Comparison of ENCODE assay signal across 11 cellular contexts in genomic region chr9:73154760-73155159, GRCh38. TPM values are rescaled to one million over a fixed set of nuclear protein-coding genes. Genes with fewer than 3 reads are reported as not detected.
DNase-seq lines count a peak whose midpoint lies in the region; ATAC-seq and TF ChIP-seq lines count a peak whose summit lies in the region.
"Had no signal": no experiment of that assay in that cellular context is flagged by ENCODE, and none has a peak within 500 bp of the region (broad histone marks: within the 10 kb centered on the region; RNA-seq: fewer than 3 reads in every experiment).

No MANE protein-coding gene starts in this region.

- no peak for ATAC-seq in GM19397 (IDR thresholded peaks at IDR 0.05; ENCODE audit: unreplicated experiment)
- ATAC-seq: stimulated activated memory B cell treated with anti-CD40 and anti-IgM and Interleukin-4, amounts not matched to agents 10 μg/mL and 1 μg/mL and 100 μg/mL, for 72 hours had no signal

- H3K79me2 ChIP-seq in smooth muscle cell (ENCODE audit: low read depth) = peaks cover 73% of the 10 kb centered on the region

- H3K9me3 ChIP-seq in esophagus (ENCODE audit: control insufficient read depth in 2 of 2, insufficient read depth in 1 of 2, low read depth in 1 of 2, low read length in 1 of 2) (no peaks in the 10 kb centered on the region), smooth muscle cell (replicated peaks; ENCODE audit: low read depth) (no peaks in the 10 kb centered on the region)

- peak overlapping the region; percentile 96 for H3K9ac ChIP-seq in smooth muscle cell (ENCODE audit: low read depth)

- H3K4me3 ChIP-seq in esophagus (ENCODE audit: low read depth in 1 of 2, low read length in 2 of 2) (peak overlapping the region; percentile 50 to 95), smooth muscle cell (peak overlapping the region; percentile 69)

- WGBS in esophagus, 2 donors = 69 to 74% methylated on average over 2 of the region's 2 CpGs
- WGBS in smooth muscle cell (ENCODE audit: low lambda C conversion rate) = 92% methylated on average over 2 of the region's 2 CpGs

- peaks cover 13% of the 10 kb centered on the region for H3F3A ChIP-seq in smooth muscle cell (ENCODE audit: low read depth)

- H3K4me1 ChIP-seq in esophagus (ENCODE audit: control insufficient read depth in 2 of 2, insufficient read depth in 2 of 2, low read length in 1 of 2) (peaks cover 0 to 2% of the 10 kb centered on the region in 2 donors), smooth muscle cell (ENCODE audit: low read depth) (peaks cover 24% of the 10 kb centered on the region)

- peak overlapping the region; percentile 8 to 83 for H3K27ac ChIP-seq in esophagus (ENCODE audit: low read depth in 2 of 2, low read length in 1 of 2)
- peak overlapping the region; percentile 97 for H3K27ac ChIP-seq in smooth muscle cell (ENCODE audit: low read depth)
- H3K27ac ChIP-seq: 22Rv1 had no signal

- H3K36me3 ChIP-seq in esophagus (ENCODE audit: control insufficient read depth in 2 of 2, insufficient read depth in 2 of 2, low read length in 1 of 2) (no peaks in the 10 kb centered on the region), smooth muscle cell (ENCODE audit: low read depth) (peaks cover 6% of the 10 kb centered on the region)

- H4K20me1 ChIP-seq in smooth muscle cell (ENCODE audit: low read depth) = peaks cover 70% of the 10 kb centered on the region

- H2AFZ ChIP-seq in smooth muscle cell (ENCODE audit: low read depth) = no peak overlapping the region

- TF ChIP-seq CTCF in smooth muscle cell (IDR thresholded peaks at IDR 0.05; ENCODE audit: borderline replicate concordance, insufficient read depth, poor library complexity, severe bottlenecking) = no peak

- H3K4me2 ChIP-seq in smooth muscle cell = peak overlapping the region; percentile 96

- peak; percentile 27 for DNase-seq in NOMO-1 treated with DMSO at 0.1 percent for 48 hours (lab: John Stamatoyannopoulos, UW; ENCODE audit: unreplicated experiment)
- no peak for DNase-seq in NOMO-1 treated with dmso at 0.1 percent for 144 hours (lab: John Stamatoyannopoulos, UW; ENCODE audit: unreplicated experiment)
- peak; percentile 9 for DNase-seq in SKM-1 (lab: John Stamatoyannopoulos, UW; ENCODE audit: unreplicated experiment)
- no peak for DNase-seq in smooth muscle cell (lab: John Stamatoyannopoulos, UW; ENCODE audit: unreplicated experiment)
- no peak for DNase-seq in activated effector memory CD4-positive, alpha-beta T cell treated with anti-CD3 and anti-CD28 coated beads, Interleukin-2, amount 50 U/mL, for 16 hours
- no peak for DNase-seq in stimulated activated CD4-positive, alpha-beta T cell treated with anti-CD3 and anti-CD28 coated beads, Interleukin-4, amount 100 ng/mL, for 24 hours

- H3K27me3 ChIP-seq in esophagus (ENCODE audit: control insufficient read depth in 1 of 2, insufficient read depth in 2 of 2, low read length in 2 of 2) (no peaks in the 10 kb centered on the region), smooth muscle cell (ENCODE audit: low read depth) (no peaks in the 10 kb centered on the region)

RNA-seq across cellular contexts. Expression of gene ANXA1, which starts 3.1 kb away (rescaled TPM):
- polyA plus RNA-seq in esophagus (over 10,000 TPM in 1 of 2 donors, 1,000 to 10,000 TPM in 1; 8,051 to 11,813 TPM), smooth muscle cell (266 and 573 TPM in 2 replicates)
- total RNA-seq in smooth muscle cell = 897 and 967 TPM in 2 replicates
- total RNA-seq: OCI-LY7 had no signal

Comparison
In these comparisons a context has a peak if more than half of its experiments do, and no peak if none do; other contexts are left out.
1. DNase-seq: peak in NOMO-1 treated with DMSO at 0.1 percent for 48 hours (single experiment) and SKM-1 (single experiment); none in NOMO-1 treated with dmso at 0.1 percent for 144 hours (single experiment), smooth muscle cell (single experiment), activated effector memory CD4-positive, alpha-beta T cell treated with anti-CD3 and anti-CD28 coated beads, Interleukin-2, amount 50 U/mL, for 16 hours (single experiment) and stimulated activated CD4-positive, alpha-beta T cell treated with anti-CD3 and anti-CD28 coated beads, Interleukin-4, amount 100 ng/mL, for 24 hours (single experiment).
2. RNA of gene ANXA1, which starts 3.1 kb away (polyA plus RNA-seq): 8,051 to 11,813 TPM in esophagus; 266 to 573 TPM in smooth muscle cell; every median in the first group is over 10 times any median in the second.